In genomic region chr11:33912405-33913361, GRCh38 we compare ENCODE assay signal across 1 cellular context.
TF ChIP-seq lines count a peak whose summit lies in the region.

No MANE protein-coding gene starts in this region.

TF ChIP-seq in K562, 482 proteins besides CTCF, POLR2A, EP300 and RAD21 (continued from another document and continues in another):
- TF ChIP-seq MCM5 (IDR thresholded peaks at IDR 0.05; ENCODE audit: low read depth) (no peak), TFE3 (CRISPR knock-in tag; IDR thresholded peaks at IDR 0.05) (no peak), KDM1A (IDR thresholded peaks at IDR 0.05) (peak; percentile 40 to 61; a peak in 2 of 4 replicates), C11orf30 (IDR thresholded peaks at IDR 0.05; ENCODE audit: low read depth) (peak; percentile 77), ZNF324 (CRISPR knock-in tag; IDR thresholded peaks at IDR 0.05) (no peak), MTA1 (IDR thresholded peaks at IDR 0.05; ENCODE audit: borderline replicate concordance) (no peak; the same call in 1 of the 2 replicates), TCF15 (CRISPR knock-in tag; IDR thresholded peaks at IDR 0.05) (no peak), CBX1 (IDR thresholded peaks at IDR 0.05; ENCODE audit: low read depth) (no peak), ZNF395 (CRISPR knock-in tag; IDR thresholded peaks at IDR 0.05) (peak; percentile 31; the same call in 1 of the 2 replicates), NR2C2 (CRISPR knock-in tag; IDR thresholded peaks at IDR 0.05) (no peak), NR2C2 (tag; IDR thresholded peaks at IDR 0.05) (peak; percentile 72; the same call in 1 of the 2 replicates), MEIS2 (IDR thresholded peaks at IDR 0.05; ENCODE audit: partially characterized antibody) (peak; percentile 76), FOXO4 (CRISPR knock-in tag; IDR thresholded peaks at IDR 0.05) (no peak), ZNF79 (CRISPR knock-in tag; IDR thresholded peaks at IDR 0.05; ENCODE audit: low read depth) (no peak), ASH1L (IDR thresholded peaks at IDR 0.05; ENCODE audit: borderline replicate concordance, low read depth, partially characterized antibody) (no peak), TCFL5 (CRISPR knock-in tag; conservative IDR thresholded peaks at IDR 0.05) (no peak), MITF (IDR thresholded peaks at IDR 0.05) (no peak), TEAD4 (IDR thresholded peaks at IDR 0.05; ENCODE audit: low read length) (peak; percentile 45; the same call in 1 of the 2 replicates), TEAD4 (CRISPR knock-in tag; IDR thresholded peaks at IDR 0.05; ENCODE audit: borderline replicate concordance) (no peak), ZNF507 (tag; conservative IDR thresholded peaks at IDR 0.05) (no peak), HMGN3 (IDR thresholded peaks at IDR 0.05; ENCODE audit: borderline replicate concordance, extremely low read depth, insufficient read length, low read depth, low read length) (no peak), MAX (CRISPR knock-in tag; IDR thresholded peaks at IDR 0.05) (peak; percentile 48), ZBTB17 (CRISPR knock-in tag; IDR thresholded peaks at IDR 0.05) (no peak), CREB1 (IDR thresholded peaks at IDR 0.05) (0 out of 2 replicates have a peak, but pooled peaks have one; percentile 13), CREB1 (CRISPR knock-in tag; IDR thresholded peaks at IDR 0.05) (no peak), CTBP1 (IDR thresholded peaks at IDR 0.05; ENCODE audit: borderline replicate concordance) (peak; percentile 95), KLF1 (tag; IDR thresholded peaks at IDR 0.05) (no peak), STAT6 (CRISPR knock-in tag; IDR thresholded peaks at IDR 0.05) (no peak), PCBP1 (IDR thresholded peaks at IDR 0.05; ENCODE audit: low read depth, low read length, poor library complexity, severe bottlenecking) (no peak), BDP1 (IDR thresholded peaks at IDR 0.05; ENCODE audit: insufficient read depth, insufficient read length) (no peak), ETS2 (tag; IDR thresholded peaks at IDR 0.05; ENCODE audit: borderline replicate concordance, poor library complexity, severe bottlenecking) (no peak), KLF10 (CRISPR knock-in tag; IDR thresholded peaks at IDR 0.05) (no peak), RREB1 (CRISPR knock-in tag; IDR thresholded peaks at IDR 0.05) (no peak), ZNF124 (CRISPR knock-in tag; IDR thresholded peaks at IDR 0.05) (no peak), ERF (CRISPR knock-in tag; IDR thresholded peaks at IDR 0.05) (no peak), BRCA1 (IDR thresholded peaks at IDR 0.05) (no peak), BRCA1 (CRISPR knock-in tag; IDR thresholded peaks at IDR 0.05) (no peak), PCBP2 (IDR thresholded peaks at IDR 0.05; ENCODE audit: low read depth, low read length, poor library complexity, severe bottlenecking) (no peak), MYC (IDR thresholded peaks at IDR 0.05; ENCODE audit: low read depth, low read length) (0 out of 2 replicates have a peak, but pooled peaks have one; percentile 29), MYC (CRISPR knock-in tag; IDR thresholded peaks at IDR 0.05; ENCODE audit: borderline replicate concordance, low read depth) (no peak), PHF8 (IDR thresholded peaks at IDR 0.05; ENCODE audit: borderline replicate concordance, low read length) (peak; percentile 36; the same call in 1 of the 2 replicates), DMBX1 (CRISPR knock-in tag; IDR thresholded peaks at IDR 0.05; ENCODE audit: borderline replicate concordance) (no peak; the same call in none of the 2 replicates), TCF7L2 (IDR thresholded peaks at IDR 0.05; ENCODE audit: low read depth, low read length) (no peak), RCOR1 (IDR thresholded peaks at IDR 0.05; ENCODE audit: borderline replicate concordance in 1 of 2, low read depth in 2 of 2, low read length in 2 of 2) (peak; percentile 41 to 87; a peak in 3 of 4 replicates), RFX1 (IDR thresholded peaks at IDR 0.05) (no peak)
